11 cellular contexts compared by ENCODE assay signal in the genomic region with DNA sequence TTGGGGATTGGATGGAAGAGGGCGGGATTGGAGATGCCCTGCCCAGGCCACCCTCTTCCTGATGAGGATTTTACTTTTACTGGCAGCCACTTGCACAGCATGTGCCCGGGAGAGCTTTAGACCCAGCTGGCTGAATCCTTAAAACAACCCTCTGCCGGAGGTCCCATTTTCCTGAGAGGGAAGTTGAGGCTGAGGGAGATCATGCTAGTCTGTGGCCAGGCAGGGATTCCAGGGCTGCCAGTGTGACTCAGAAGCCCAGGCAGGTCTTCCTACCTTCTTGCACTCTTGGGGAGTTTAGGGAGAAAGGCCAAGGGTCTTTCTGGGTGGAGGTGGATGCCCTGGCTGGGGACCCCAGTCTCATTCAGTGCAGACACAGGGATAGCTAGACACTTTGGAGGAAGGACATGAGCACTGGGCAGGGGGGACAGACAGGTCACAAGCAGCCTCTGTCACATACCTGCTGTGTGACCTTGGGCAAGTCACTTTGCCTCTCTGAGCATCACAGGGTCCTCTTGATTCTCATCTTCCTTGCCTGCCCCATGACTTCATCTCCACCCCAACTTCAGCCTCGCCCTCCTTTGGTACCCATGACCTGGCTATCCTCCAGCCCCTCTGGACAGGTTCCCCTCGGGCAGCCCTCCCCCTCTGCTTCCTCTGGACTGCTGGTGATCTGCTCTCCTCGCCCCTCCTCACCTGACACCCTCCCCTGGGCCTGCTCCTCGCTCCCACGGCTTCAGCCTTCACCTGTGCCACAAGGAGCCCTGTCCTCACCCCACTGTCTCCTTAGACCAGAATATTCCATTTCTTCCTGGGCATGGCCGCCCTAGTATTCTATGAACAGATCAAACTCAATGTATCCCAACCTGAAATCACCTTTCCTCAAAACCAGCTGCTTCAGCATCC. TPM values are rescaled to one million over a fixed set of nuclear protein-coding genes. Genes with fewer than 3 reads are reported as not detected.
DNase-seq lines count a peak whose midpoint lies in the region; ATAC-seq, FAIRE-seq and TF ChIP-seq lines count a peak whose summit lies in the region.
"Had no signal": no experiment of that assay in that cellular context is flagged by ENCODE, and none has a peak within 500 bp of the region (broad histone marks: within the 10 kb centered on the region; RNA-seq: fewer than 3 reads in every experiment).

No MANE protein-coding gene starts in this region.

- H3K9me1 ChIP-seq in IMR-90 (ENCODE audit: insufficient read depth, low read length), result no peaks in the 10 kb centered on the region

- H2BK15ac ChIP-seq in IMR-90 (ENCODE audit: low read depth, low read length), result no peak overlapping the region
- H2BK15ac ChIP-seq in H1 (ENCODE audit: low read length), result peak overlapping the region; percentile 81; the same call in 1 of the 2 replicates

- no peak for TF ChIP-seq EP300 in H1 (IDR thresholded peaks at IDR 0.05; ENCODE audit: borderline replicate concordance in 1 of 2, low read depth in 2 of 2, low read length in 2 of 2)

- H2AK5ac ChIP-seq in IMR-90 (ENCODE audit: low read depth, low read length) (no peak overlapping the region), H1 (ENCODE audit: low read depth, low read length) (no peak overlapping the region)

- peaks cover 6% of the 10 kb centered on the region for H3K27me3 Mint-ChIP-seq in neural crest cell (ENCODE audit: low read depth)

- H3K4me1 ChIP-seq in ES-I3 (ENCODE audit: insufficient read depth, low read length), result peaks cover 22% of the 10 kb centered on the region
- peaks cover 3% of the 10 kb centered on the region; the same call in 1 of the 2 replicates for H3K4me1 ChIP-seq in IMR-90 (ENCODE audit: control insufficient read depth, insufficient read depth, low read length)
- peaks cover 0 to 14% (median 2%) of the 10 kb centered on the region in 4 experiments; a peak in 5 of 7 replicates for H3K4me1 ChIP-seq in H1 (replicated peaks in 1 of 4; ENCODE audit: control insufficient read depth in 3 of 4, insufficient read depth in 4 of 4, low read length in 3 of 4)

- no peak for TF ChIP-seq RAD21 in IMR-90 (IDR thresholded peaks at IDR 0.05; ENCODE audit: low read length)
- TF ChIP-seq RAD21 in H1 (IDR thresholded peaks at IDR 0.05 in 1 of 2, conservative IDR thresholded peaks at IDR 0.05 in 1 of 2; ENCODE audit: low read depth in 2 of 2, low read length in 2 of 2), result no peak

- H3K36me3 ChIP-seq in ES-I3 (ENCODE audit: insufficient read depth, low read length) (no peaks in the 10 kb centered on the region), IMR-90 (ENCODE audit: control insufficient read depth, insufficient read depth, low read length) (no peaks in the 10 kb centered on the region), H1 (ENCODE audit: control insufficient read depth in 2 of 4, insufficient read depth in 4 of 4, low read length in 3 of 4) (no peaks in the 10 kb centered on the region)
- H3K36me3 ChIP-seq: ascending aorta, heart left ventricle had no signal

- H3K56ac ChIP-seq in IMR-90 (ENCODE audit: extremely low read depth, insufficient read depth, low read length), result no peak overlapping the region
- no peak overlapping the region for H3K56ac ChIP-seq in H1 (replicated peaks; ENCODE audit: insufficient read length, low read depth, low read length)

- no peak overlapping the region for H2AFZ ChIP-seq in IMR-90 (replicated peaks; ENCODE audit: low read length, poor library complexity)
- no peak overlapping the region for H2AFZ ChIP-seq in H1 (ENCODE audit: low read length)

- no TSS peak for BruUV-seq in IMR-90 (replicated peaks; lab: Mats Ljungman, UMichigan)

- H3K18ac ChIP-seq in IMR-90 (ENCODE audit: low read depth, low read length), result no peak overlapping the region
- no peak overlapping the region; the same call in 1 of the 2 replicates for H3K18ac ChIP-seq in H1 (ENCODE audit: extremely low read depth, low read length)

- no peak overlapping the region for H4K91ac ChIP-seq in IMR-90 (ENCODE audit: insufficient read depth, low read depth, low read length)
- H4K91ac ChIP-seq in H1 (replicated peaks; ENCODE audit: insufficient read length, low read length), result no peak overlapping the region

- intact Hi-C loops in IMR-90 (cut with micrococcal nuclease), result no loop called here

- no peaks in the 10 kb centered on the region for H3K9me3 Mint-ChIP-seq in neural crest cell

- 0 out of 2 replicates have a peak overlapping the region, but pooled peaks have one; percentile 9 for H3K23ac ChIP-seq in IMR-90 (ENCODE audit: low read depth, low read length)
- H3K23ac ChIP-seq in H1 (ENCODE audit: insufficient read length), result no peak overlapping the region

- H3K9me3 ChIP-seq in ES-I3 (ENCODE audit: control insufficient read depth, insufficient read depth, low read length), result no peaks in the 10 kb centered on the region
- H3K9me3 ChIP-seq in IMR-90 (ENCODE audit: control insufficient read depth, insufficient read depth, low read length), result no peaks in the 10 kb centered on the region
- H3K9me3 ChIP-seq in H1 (ENCODE audit: insufficient read depth in 2 of 2, low read depth in 1 of 2, low read length in 1 of 2), result no peaks in the 10 kb centered on the region
- H3K9me3 ChIP-seq: ascending aorta, heart left ventricle had no signal

- H3K4me3 Mint-ChIP-seq in neural crest cell, result no peak overlapping the region

- H2BK120ac ChIP-seq in IMR-90 (ENCODE audit: low read depth, low read length) (no peak overlapping the region), H1 (replicated peaks; ENCODE audit: low read depth, low read length) (no peak overlapping the region)

- no peak for FAIRE-seq in H1 (lab: Jason Lieb, UNC)

- H3K27ac ChIP-seq in IMR-90 (ENCODE audit: insufficient read depth, low read length) (no peak overlapping the region), H1 (ENCODE audit: low read depth, low read length) (no peak overlapping the region)
- H3K27ac ChIP-seq: ascending aorta, heart left ventricle had no signal

- peak overlapping the region; percentile 21 for H3K27ac Mint-ChIP-seq in neural crest cell (ENCODE audit: unreplicated experiment)

- H4K5ac ChIP-seq in IMR-90 (ENCODE audit: low read depth, low read length), result no peak overlapping the region
- H4K5ac ChIP-seq in H1 (ENCODE audit: insufficient read length, low read depth, low read length), result no peak overlapping the region

- H3K79me1 ChIP-seq in IMR-90 (ENCODE audit: low read depth in 1 of 2, low read length in 2 of 2) (no peaks in the 10 kb centered on the region), H1 (ENCODE audit: low read depth, low read length) (no peaks in the 10 kb centered on the region)

- H3K4me2 ChIP-seq in IMR-90 (ENCODE audit: low read depth, low read length) (no peak overlapping the region), H1 (ENCODE audit: insufficient read depth in 1 of 2, low read depth in 2 of 2, low read length in 2 of 2) (peak overlapping the region; percentile 69 to 78)

- WGBS in IMR-90 (ENCODE audit: extremely low coverage in 2 of 2, insufficient read length in 1 of 2), 2 experiments, result 58% methylated on average over 4 of the region's 9 CpGs; no CpG with 5 or more reads in 1 of the 2 experiments
- WGBS in H1 (ENCODE audit: extremely low coverage in 1 of 2, insufficient coverage in 1 of 2, insufficient read length in 1 of 2, insufficient replicate concordance in 2 of 2, low coverage in 1 of 2, low lambda C conversion rate in 2 of 2, missing lambda C conversion rate in 1 of 2), 2 experiments, result 73% methylated on average over 8 of the region's 9 CpGs; no CpG with 5 or more reads in 1 of the 2 experiments

- H2BK12ac ChIP-seq in H1 (ENCODE audit: low read depth, low read length), result no peak overlapping the region

- H3K9ac ChIP-seq in ES-I3 (ENCODE audit: low read depth, low read length) (peak overlapping the region; percentile 46; the same call in 1 of the 2 replicates), IMR-90 (ENCODE audit: low read depth, low read length) (no peak overlapping the region), H1 (replicated peaks in 1 of 4; ENCODE audit: extremely low read depth in 1 of 4, low read depth in 3 of 4, low read length in 3 of 4) (no peak overlapping the region)

- H3K4me3 ChIP-seq in IMR-90 (ENCODE audit: insufficient read depth, low read depth, low read length) (no peak overlapping the region), H1 (ENCODE audit: extremely low read depth in 1 of 4, insufficient read depth in 2 of 4, low read depth in 3 of 4, low read length in 4 of 4) (peak overlapping the region; percentile 2 to 57 (median 15); a peak in 5 of 8 replicates)

- H2BK20ac ChIP-seq in IMR-90 (ENCODE audit: low read depth, low read length) (no peak overlapping the region), H1 (ENCODE audit: low read length) (no peak overlapping the region)

- ATAC-seq in IMR-90 (ENCODE audit: low read depth) (no peak), GM18517 (IDR thresholded peaks at IDR 0.05; ENCODE audit: unreplicated experiment) (no peak)

- in situ Hi-C loops in IMR-90 (cut with MboI; ENCODE audit: low sequenced_read_pairs), result no loop called here

- DNase-seq in IMR-90, result no peak
- DNase-seq in H1 (ENCODE audit: low read depth in 1 of 2, low spot score in 2 of 2), result no peak
- no peak for DNase-seq in neural crest cell (ENCODE audit: low read depth, low spot score)
- DNase-seq in stimulated activated CD4-positive, alpha-beta T cell treated with anti-CD3 and anti-CD28 coated beads, Interleukin-4, amount 100 ng/mL, for 1 hour, result no peak
- no peak for DNase-seq in mucosa of gallbladder (ENCODE audit: low spot score)
- DNase-seq in cerebellar cortex (ENCODE audit: low spot score), result no peak
- DNase-seq: heart left ventricle, NCI-H446 had no signal

- H3K4ac ChIP-seq in IMR-90 (ENCODE audit: low read depth, low read length) (no peak overlapping the region), H1 (replicated peaks; ENCODE audit: insufficient read length, low read depth, low read length) (no peak overlapping the region)

- no peak for TF ChIP-seq POLR2A in IMR-90 (IDR thresholded peaks at IDR 0.05; ENCODE audit: low read depth, low read length)
- TF ChIP-seq POLR2A in H1 (IDR thresholded peaks at IDR 0.05; ENCODE audit: control extremely low read depth in 1 of 2, low read depth in 2 of 2, low read length in 2 of 2), result no peak

- CTCF ChIA-PET in IMR-90 (lab: Yijun Ruan, JAX) (interaction anchor here (0.6 kb wide), 1 partner anchor 60 kb away, joined by 3 read pairs; no protein-coding TSS in a partner anchor), H1 (lab: Charles Lee; ENCODE audit: partially characterized antibody) (no interaction called here)

- peaks cover 7% of the 10 kb centered on the region; the same call in 1 of the 2 replicates for H3K23me2 ChIP-seq in H1 (ENCODE audit: low read depth, low read length)

- H3K14ac ChIP-seq in IMR-90 (replicated peaks; ENCODE audit: low read depth, low read length) (no peak overlapping the region), H1 (ENCODE audit: insufficient read length) (no peak overlapping the region)

- H3K27me3 ChIP-seq in IMR-90 (ENCODE audit: control insufficient read depth, insufficient read depth, low read length) (peaks cover 59% of the 10 kb centered on the region), H1 (replicated peaks in 1 of 4; ENCODE audit: control insufficient read depth in 3 of 4, extremely low read depth in 1 of 4, insufficient read depth in 3 of 4, low read length in 3 of 4) (peaks cover 0 to 23% (median 14%) of the 10 kb centered on the region in 4 experiments; a peak in 5 of 7 replicates)

- H4K20me1 ChIP-seq in IMR-90 (ENCODE audit: insufficient read depth, low read length) (no peaks in the 10 kb centered on the region), H1 (replicated peaks in 1 of 2; ENCODE audit: control insufficient read depth in 1 of 2, insufficient read depth in 2 of 2, low read length in 2 of 2) (no peaks in the 10 kb centered on the region)

- H3K36me3 Mint-ChIP-seq in neural crest cell (ENCODE audit: low read depth), result no peaks in the 10 kb centered on the region

- dilution Hi-C loops in IMR-90 (cut with HindIII; ENCODE audit: low sequenced_read_pairs, unreplicated experiment), result no loop called here

- H3K4me1 Mint-ChIP-seq in neural crest cell, result no peaks in the 10 kb centered on the region

- TF ChIP-seq CTCF in IMR-90 (conservative IDR thresholded peaks at IDR 0.05; ENCODE audit: low read depth, low read length) (no peak), H1 (IDR thresholded peaks at IDR 0.05; ENCODE audit: control extremely low read depth in 1 of 3, insufficient read depth in 1 of 3, low read depth in 1 of 3, low read length in 3 of 3) (no peak), neural crest cell (conservative IDR thresholded peaks at IDR 0.05) (no peak)

- peak overlapping the region; percentile 42 for H2AK9ac ChIP-seq in IMR-90 (replicated peaks; ENCODE audit: low read depth, low read length, poor library complexity)

- H4K8ac ChIP-seq in IMR-90 (ENCODE audit: low read depth in 2 of 2, low read length in 2 of 2) (no peak overlapping the region), H1 (ENCODE audit: extremely low read depth, insufficient read depth, low read length) (peak overlapping the region; percentile 46; the same call in 1 of the 2 replicates)

- H2BK5ac ChIP-seq in IMR-90 (ENCODE audit: low read depth, low read length, poor library complexity, severe bottlenecking), result no peak overlapping the region
- no peak overlapping the region for H2BK5ac ChIP-seq in H1 (ENCODE audit: low read depth, low read length)

- H3K79me2 ChIP-seq in H1 (ENCODE audit: control insufficient read depth in 1 of 2, insufficient read depth in 2 of 2, low read length in 2 of 2), result no peaks in the 10 kb centered on the region

- POLR2A ChIA-PET in IMR-90 (lab: Charles Lee; ENCODE audit: unreplicated experiment), result no interaction called here
- POLR2A ChIA-PET in H1 (lab: Charles Lee; ENCODE audit: partially characterized antibody), result no interaction called here

RNA-seq across cellular contexts. Expression of gene DCAF7, which starts 11.3 kb away (rescaled TPM):
- total RNA-seq in IMR-90 (2012; rRNA removed) (31.4 and 40.9 TPM in 2 replicates), neural crest cell (146 TPM in 2 replicates), mucosa of gallbladder (81.8 TPM)
- polyA plus RNA-seq in IMR-90 (2012; rRNA removed) (52.4 and 52.8 TPM in 2 replicates), H1 (2011; rRNA removed) (74.9 and 97.4 TPM in 2 replicates)
- polyA plus RNA-seq in IMR-90 (2012; cell fraction: cytosol; rRNA removed), result 27.7 and 39.4 TPM in 2 replicates
- 31.4 and 38.7 TPM in 2 replicates for polyA plus RNA-seq in IMR-90 (2012; cell fraction: nucleus; rRNA removed; ENCODE audit: low replicate concordance)
- 87.3 and 94.1 TPM in 2 replicates for total RNA-seq in H1 (2021; fragmentation: NEBNext Ultra II Directional; extraction: Animal tissue kit (Norgen Biotek cat#: 25700))
- 57.6 TPM for polyA plus RNA-seq in H1 (2011; cell fraction: cytosol; rRNA removed)
- 71.4 TPM for polyA plus RNA-seq in H1 (2011; cell fraction: nucleus; rRNA removed)
- polyA plus RNA-seq in H1 (2012, experiment 1 of 2), result 63.0 to 69.1 TPM (median 65.1 TPM) in 4 replicates
- polyA plus RNA-seq in H1 (2012, experiment 2 of 2), result 54.6 TPM
- polyA plus RNA-seq in H1 (2013, experiment 1 of 2), result 41.2 TPM
- 41.8 TPM for polyA plus RNA-seq in H1 (2013, experiment 2 of 2)
- polyA minus RNA-seq in H1 (2011; rRNA and poly(A)+ RNA removed), result 139 and 144 TPM in 2 replicates
- 51.2 TPM for polyA minus RNA-seq in H1 (2011; cell fraction: cytosol; rRNA and poly(A)+ RNA removed)
- polyA minus RNA-seq in H1 (2011; cell fraction: nucleus; rRNA and poly(A)+ RNA removed), result 36.5 TPM

RNA-seq across cellular contexts. Expression of gene KCNH6, which starts 15.8 kb away (rescaled TPM):
- total RNA-seq in IMR-90 (2012; rRNA removed), result 0.18 and 0.28 TPM in 2 replicates
- polyA plus RNA-seq in IMR-90 (2012; rRNA removed), result 0.17 and 0.32 TPM in 2 replicates
- 0.17 and 0.26 TPM in 2 replicates for polyA plus RNA-seq in IMR-90 (2012; cell fraction: cytosol; rRNA removed)
- polyA plus RNA-seq in IMR-90 (2012; cell fraction: nucleus; rRNA removed; ENCODE audit: low replicate concordance), result 0.34 and 1.2 TPM in 2 replicates
- total RNA-seq in H1 (2021; fragmentation: NEBNext Ultra II Directional; extraction: Animal tissue kit (Norgen Biotek cat#: 25700)), result 1.8 TPM in 2 replicates
- polyA plus RNA-seq in H1 (2011; rRNA removed), result 3.6 and 5.0 TPM in 2 replicates
- 2.7 TPM for polyA plus RNA-seq in H1 (2011; cell fraction: cytosol; rRNA removed)
- 4.9 TPM for polyA plus RNA-seq in H1 (2011; cell fraction: nucleus; rRNA removed)
- polyA plus RNA-seq in H1 (2012, experiment 1 of 2), result 0.84 to 1.8 TPM (median 1.4 TPM) in 4 replicates
- polyA plus RNA-seq in H1 (2012, experiment 2 of 2), result 0.75 TPM
- 2.0 TPM for polyA plus RNA-seq in H1 (2013, experiment 1 of 2)
- polyA plus RNA-seq in H1 (2013, experiment 2 of 2), result 2.1 TPM
- polyA minus RNA-seq in H1 (2011; rRNA and poly(A)+ RNA removed), result 2.8 TPM in 2 replicates
- 0.95 TPM for polyA minus RNA-seq in H1 (2011; cell fraction: cytosol; rRNA and poly(A)+ RNA removed)
- polyA minus RNA-seq in H1 (2011; cell fraction: nucleus; rRNA and poly(A)+ RNA removed), result 2.8 TPM
- total RNA-seq in neural crest cell, result 0.12 TPM in 1 of 2 replicates, not detected in the other
- total RNA-seq in mucosa of gallbladder, result not detected
- total RNA-seq: ascending aorta, heart left ventricle had no signal
